Comparison of ENCODE assay signal across 23 cellular contexts in the genomic region with DNA sequence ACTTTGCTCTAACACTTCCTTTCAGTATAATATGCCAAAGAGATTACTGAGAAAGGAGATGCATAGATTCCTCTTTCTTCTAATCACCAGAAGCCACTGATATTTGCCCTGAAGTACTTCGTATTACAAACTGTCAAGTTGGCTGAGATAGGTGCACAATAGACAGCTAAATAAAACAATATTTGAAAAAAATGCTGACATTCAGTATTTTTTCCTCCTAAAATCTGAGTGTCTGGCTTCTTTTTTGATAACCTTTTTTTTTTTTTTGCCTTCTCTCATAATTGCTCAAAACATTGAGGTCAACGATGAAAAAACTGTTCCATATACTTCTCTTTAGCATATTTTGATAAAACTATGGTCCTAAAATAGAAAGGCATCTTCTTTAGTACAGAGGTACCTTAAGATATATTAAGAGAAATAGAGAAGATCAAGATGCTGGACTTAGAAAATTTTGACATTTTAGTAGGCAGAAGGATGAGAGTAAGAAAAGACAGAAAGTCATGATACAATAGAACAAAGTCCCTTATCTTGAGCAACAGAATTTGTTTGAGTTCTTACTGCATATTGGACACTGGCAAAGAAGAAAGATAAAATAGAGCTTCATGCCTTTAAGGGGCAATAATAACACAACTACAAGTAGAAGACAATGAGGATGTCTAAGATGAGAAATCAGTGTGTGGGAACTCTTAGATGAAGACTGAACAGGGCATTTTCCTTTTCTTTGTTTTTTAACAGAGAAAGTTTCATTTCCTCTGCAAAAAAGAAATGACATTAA.
"Had no signal": no experiment of that assay in that cellular context is flagged by ENCODE, and none has a peak within 500 bp of the region (broad histone marks: within the 10 kb centered on the region; RNA-seq: fewer than 3 reads in every experiment).

No MANE protein-coding gene starts in this region.

- ATAC-seq: Panc1, PC-3 had no signal

- H3K4me2 ChIP-seq: KMS-11, SK-N-SH had no signal

- H3K27ac ChIP-seq: HL-60, KMS-11, RWPE1 had no signal

- DNase-seq: Kasumi-1, MM.1S, NCI-H1092 treated with DMSO at 0.1 percent for 48 hours, NCI-H1436, NCI-H187, NCI-H2029, NCI-H2081 treated with DMSO at 0.1 percent for 48 hours, NCI-H2171, NCI-H226, NCI-H446, NCI-H510A, NCI-H524 treated with DMSO at 0.1 percent for 48 hours, NCI-H69, NCI-H774, PC-3, SHP77, SK-N-SH, SW 1271 had no signal

- FAIRE-seq: HTR-8/SVneo had no signal

- H3K9me3 ChIP-seq: SK-N-SH had no signal

- H3K9ac ChIP-seq: KMS-11, SK-N-SH had no signal
